Comparison of ENCODE assay signal across 1 cellular context in the genomic region with DNA sequence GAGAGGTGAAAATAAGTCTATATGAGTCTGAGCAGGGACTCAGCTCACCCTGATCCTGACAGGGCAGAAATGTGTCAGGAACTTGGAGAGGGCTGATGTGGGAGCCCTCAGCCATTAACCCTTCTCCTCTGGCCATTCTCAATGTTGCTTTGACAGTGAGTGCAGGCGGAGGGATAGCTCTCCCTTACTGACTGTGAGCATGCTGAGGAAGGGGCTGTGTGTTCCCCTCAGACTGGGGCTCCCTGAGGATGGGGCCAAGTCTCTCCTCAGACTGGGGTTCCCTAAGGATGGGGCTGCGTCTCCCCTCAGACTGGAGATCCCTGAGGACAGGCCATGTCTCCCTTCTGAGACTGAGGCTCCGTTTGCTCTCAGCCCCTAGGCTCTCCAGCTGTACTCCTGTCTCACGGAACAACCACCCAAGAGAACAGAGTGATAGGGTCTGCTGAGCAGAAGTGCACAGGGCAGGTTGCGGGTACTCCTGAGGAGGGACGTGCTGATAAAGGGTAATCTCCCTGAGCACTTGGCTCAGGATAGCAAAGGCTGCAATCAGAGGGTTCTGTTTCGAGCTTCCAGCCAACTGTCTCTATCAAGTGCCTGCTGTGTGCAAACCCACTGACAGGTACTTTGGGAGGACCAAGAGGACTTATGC.
A peak's percentile ranks its signal among the peaks of the same experiment; 100 is the strongest.
TF ChIP-seq lines count a peak whose summit lies in the region.

No MANE protein-coding gene starts in this region.

TF ChIP-seq in K562, 482 proteins besides CTCF, POLR2A, EP300 and RAD21 (continues in another document):
- TF ChIP-seq BDP1 (IDR thresholded peaks at IDR 0.05; ENCODE audit: insufficient read depth, insufficient read length) (no peak), MECOM (CRISPR knock-in tag; IDR thresholded peaks at IDR 0.05) (no peak; the same call in 1 of the 2 replicates), ZNF175 (CRISPR knock-in tag; IDR thresholded peaks at IDR 0.05; ENCODE audit: low read depth) (no peak), CEBPZ (IDR thresholded peaks at IDR 0.05; ENCODE audit: borderline replicate concordance, low read depth, low read length) (no peak), NBN (IDR thresholded peaks at IDR 0.05; ENCODE audit: low read depth) (peak; percentile 54; the same call in 1 of the 2 replicates), ZNF239 (CRISPR knock-in tag; IDR thresholded peaks at IDR 0.05) (no peak), PHF20 (IDR thresholded peaks at IDR 0.05; ENCODE audit: partially characterized antibody) (no peak), ARID4B (CRISPR knock-in tag; IDR thresholded peaks at IDR 0.05) (no peak), KLF1 (tag; IDR thresholded peaks at IDR 0.05) (0 out of 2 replicates have a peak, but pooled peaks have one; percentile 40), DACH1 (IDR thresholded peaks at IDR 0.05; ENCODE audit: partially characterized antibody) (no peak), ZNF282 (CRISPR knock-in tag; IDR thresholded peaks at IDR 0.05) (no peak), PHF21A (IDR thresholded peaks at IDR 0.05; ENCODE audit: borderline replicate concordance, low read depth) (no peak), THRB (CRISPR knock-in tag; conservative IDR thresholded peaks at IDR 0.05) (no peak), SOX6 (IDR thresholded peaks at IDR 0.05) (peak; percentile 68; the same call in 1 of the 2 replicates), KDM1A (IDR thresholded peaks at IDR 0.05) (peak; percentile 84 to 88), BCOR (IDR thresholded peaks at IDR 0.05) (peak; percentile 58; the same call in 1 of the 2 replicates), POLR2AphosphoS2 (IDR thresholded peaks at IDR 0.05; ENCODE audit: low read length) (no peak), HCFC1 (IDR thresholded peaks at IDR 0.05; ENCODE audit: low read depth, low read length) (no peak), CREM (IDR thresholded peaks at IDR 0.05; ENCODE audit: low read depth) (no peak), GTF2F1 (IDR thresholded peaks at IDR 0.05; ENCODE audit: low read depth, low read length) (no peak), MITF (IDR thresholded peaks at IDR 0.05) (no peak), FOXM1 (IDR thresholded peaks at IDR 0.05; ENCODE audit: low read depth) (no peak; the same call in 1 of the 2 replicates), FOXM1 (CRISPR knock-in tag; IDR thresholded peaks at IDR 0.05; ENCODE audit: low read depth) (no peak), NFIC (IDR thresholded peaks at IDR 0.05) (peak; percentile 78), RBFOX2 (IDR thresholded peaks at IDR 0.05; ENCODE audit: low read depth, low read length) (no peak), ZNF316 (IDR thresholded peaks at IDR 0.05) (peak; percentile 81), RFX1 (IDR thresholded peaks at IDR 0.05) (no peak), TRIM28 (IDR thresholded peaks at IDR 0.05) (peak; percentile 62; the same call in 1 of the 2 replicates), ZNF41 (CRISPR knock-in tag; conservative IDR thresholded peaks at IDR 0.05) (no peak), ELK1 (CRISPR knock-in tag; IDR thresholded peaks at IDR 0.05) (no peak), YBX1 (IDR thresholded peaks at IDR 0.05) (no peak), CREB3L1 (IDR thresholded peaks at IDR 0.05; ENCODE audit: borderline replicate concordance, low read depth) (no peak), MAZ (CRISPR knock-in tag; conservative IDR thresholded peaks at IDR 0.05 in 1 of 2, IDR thresholded peaks at IDR 0.05 in 1 of 2) (peak in 1 of 2 experiments; percentile 36; a peak in 1 of 4 replicates)
- TF ChIP-seq, protein P1, sequence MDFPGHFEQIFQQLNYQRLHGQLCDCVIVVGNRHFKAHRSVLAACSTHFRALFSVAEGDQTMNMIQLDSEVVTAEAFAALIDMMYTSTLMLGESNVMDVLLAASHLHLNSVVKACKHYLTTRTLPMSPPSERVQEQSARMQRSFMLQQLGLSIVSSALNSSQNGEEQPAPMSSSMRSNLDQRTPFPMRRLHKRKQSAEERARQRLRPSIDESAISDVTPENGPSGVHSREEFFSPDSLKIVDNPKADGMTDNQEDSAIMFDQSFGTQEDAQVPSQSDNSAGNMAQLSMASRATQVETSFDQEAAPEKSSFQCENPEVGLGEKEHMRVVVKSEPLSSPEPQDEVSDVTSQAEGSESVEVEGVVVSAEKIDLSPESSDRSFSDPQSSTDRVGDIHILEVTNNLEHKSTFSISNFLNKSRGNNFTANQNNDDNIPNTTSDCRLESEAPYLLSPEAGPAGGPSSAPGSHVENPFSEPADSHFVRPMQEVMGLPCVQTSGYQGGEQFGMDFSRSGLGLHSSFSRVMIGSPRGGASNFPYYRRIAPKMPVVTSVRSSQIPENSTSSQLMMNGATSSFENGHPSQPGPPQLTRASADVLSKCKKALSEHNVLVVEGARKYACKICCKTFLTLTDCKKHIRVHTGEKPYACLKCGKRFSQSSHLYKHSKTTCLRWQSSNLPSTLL (IDR thresholded peaks at IDR 0.05), result no peak
- TF ChIP-seq, protein P2, sequence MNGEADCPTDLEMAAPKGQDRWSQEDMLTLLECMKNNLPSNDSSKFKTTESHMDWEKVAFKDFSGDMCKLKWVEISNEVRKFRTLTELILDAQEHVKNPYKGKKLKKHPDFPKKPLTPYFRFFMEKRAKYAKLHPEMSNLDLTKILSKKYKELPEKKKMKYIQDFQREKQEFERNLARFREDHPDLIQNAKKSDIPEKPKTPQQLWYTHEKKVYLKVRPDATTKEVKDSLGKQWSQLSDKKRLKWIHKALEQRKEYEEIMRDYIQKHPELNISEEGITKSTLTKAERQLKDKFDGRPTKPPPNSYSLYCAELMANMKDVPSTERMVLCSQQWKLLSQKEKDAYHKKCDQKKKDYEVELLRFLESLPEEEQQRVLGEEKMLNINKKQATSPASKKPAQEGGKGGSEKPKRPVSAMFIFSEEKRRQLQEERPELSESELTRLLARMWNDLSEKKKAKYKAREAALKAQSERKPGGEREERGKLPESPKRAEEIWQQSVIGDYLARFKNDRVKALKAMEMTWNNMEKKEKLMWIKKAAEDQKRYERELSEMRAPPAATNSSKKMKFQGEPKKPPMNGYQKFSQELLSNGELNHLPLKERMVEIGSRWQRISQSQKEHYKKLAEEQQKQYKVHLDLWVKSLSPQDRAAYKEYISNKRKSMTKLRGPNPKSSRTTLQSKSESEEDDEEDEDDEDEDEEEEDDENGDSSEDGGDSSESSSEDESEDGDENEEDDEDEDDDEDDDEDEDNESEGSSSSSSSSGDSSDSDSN (IDR thresholded peaks at IDR 0.05; ENCODE audit: borderline replicate concordance in 1 of 2, low read depth in 2 of 2, low read length in 2 of 2), result 0 out of 4 replicates have a peak, but pooled peaks of 1 of the 2 experiments have one; percentile 58
- TF ChIP-seq, protein P3, sequence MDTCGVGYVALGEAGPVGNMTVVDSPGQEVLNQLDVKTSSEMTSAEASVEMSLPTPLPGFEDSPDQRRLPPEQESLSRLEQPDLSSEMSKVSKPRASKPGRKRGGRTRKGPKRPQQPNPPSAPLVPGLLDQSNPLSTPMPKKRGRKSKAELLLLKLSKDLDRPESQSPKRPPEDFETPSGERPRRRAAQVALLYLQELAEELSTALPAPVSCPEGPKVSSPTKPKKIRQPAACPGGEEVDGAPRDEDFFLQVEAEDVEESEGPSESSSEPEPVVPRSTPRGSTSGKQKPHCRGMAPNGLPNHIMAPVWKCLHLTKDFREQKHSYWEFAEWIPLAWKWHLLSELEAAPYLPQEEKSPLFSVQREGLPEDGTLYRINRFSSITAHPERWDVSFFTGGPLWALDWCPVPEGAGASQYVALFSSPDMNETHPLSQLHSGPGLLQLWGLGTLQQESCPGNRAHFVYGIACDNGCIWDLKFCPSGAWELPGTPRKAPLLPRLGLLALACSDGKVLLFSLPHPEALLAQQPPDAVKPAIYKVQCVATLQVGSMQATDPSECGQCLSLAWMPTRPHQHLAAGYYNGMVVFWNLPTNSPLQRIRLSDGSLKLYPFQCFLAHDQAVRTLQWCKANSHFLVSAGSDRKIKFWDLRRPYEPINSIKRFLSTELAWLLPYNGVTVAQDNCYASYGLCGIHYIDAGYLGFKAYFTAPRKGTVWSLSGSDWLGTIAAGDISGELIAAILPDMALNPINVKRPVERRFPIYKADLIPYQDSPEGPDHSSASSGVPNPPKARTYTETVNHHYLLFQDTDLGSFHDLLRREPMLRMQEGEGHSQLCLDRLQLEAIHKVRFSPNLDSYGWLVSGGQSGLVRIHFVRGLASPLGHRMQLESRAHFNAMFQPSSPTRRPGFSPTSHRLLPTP (IDR thresholded peaks at IDR 0.05; ENCODE audit: borderline replicate concordance, extremely low read depth, insufficient read length), result no peak
